24 cellular contexts compared by ENCODE assay signal in the genomic region with DNA sequence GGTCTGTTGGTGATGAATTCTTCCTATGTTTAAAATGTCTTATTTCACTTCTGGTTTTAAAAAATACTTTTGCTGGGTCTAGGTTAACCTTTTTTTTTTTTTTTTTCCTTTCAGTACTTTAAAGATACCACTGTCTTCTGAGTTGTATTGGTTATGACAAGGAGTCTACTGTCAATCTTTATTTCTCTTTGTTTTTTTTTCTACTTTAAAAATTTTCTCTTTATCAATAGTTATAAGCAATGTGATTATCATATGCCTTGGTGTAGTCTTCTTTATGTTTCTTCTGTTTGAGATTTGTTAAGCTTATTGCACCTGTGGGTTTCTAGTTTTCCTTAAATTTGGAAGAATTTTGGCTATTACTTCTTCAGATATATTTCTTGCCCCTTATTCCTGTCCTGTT.
DNase-seq lines count a peak whose midpoint lies in the region; ATAC-seq, FAIRE-seq and TF ChIP-seq lines count a peak whose summit lies in the region.
"Had no signal": no experiment of that assay in that cellular context is flagged by ENCODE, and none has a peak within 500 bp of the region (broad histone marks: within the 10 kb centered on the region; RNA-seq: fewer than 3 reads in every experiment).

No MANE protein-coding gene starts in this region.

- TF ChIP-seq RAD21 in HepG2 (CRISPR knock-in tag; IDR thresholded peaks at IDR 0.05) (no peak), K562 (CRISPR knock-in tag; conservative IDR thresholded peaks at IDR 0.05 in 1 of 2, IDR thresholded peaks at IDR 0.05 in 1 of 2) (no peak)

- H3K27ac Mint-ChIP-seq in CD4-positive, alpha-beta memory T cell: no peak overlapping the region
- H3K27ac Mint-ChIP-seq: B cell; CD4-positive, alpha-beta T cell; CD8-positive, alpha-beta memory T cell had no signal

- ATAC-seq in HepG2 (no peak), right lobe of liver (no peak), K562 (no peak), left colon (no peak)
- ATAC-seq: A549 had no signal

- H3K27me3 Mint-ChIP-seq in CD4-positive, alpha-beta memory T cell: peaks cover 1 to 4% of the 10 kb centered on the region in 2 donors

- H3K36me3 ChIP-seq in HepG2 (replicated peaks in 1 of 2; ENCODE audit: control insufficient read depth in 1 of 2, insufficient read depth in 2 of 2, low read length in 2 of 2): no peaks in the 10 kb centered on the region
- no peaks in the 10 kb centered on the region for H3K36me3 ChIP-seq in right lobe of liver
- H3K36me3 ChIP-seq in K562 (ENCODE audit: control insufficient read depth, insufficient read depth, low read length): no peaks in the 10 kb centered on the region
- H3K36me3 ChIP-seq in CD4-positive, alpha-beta memory T cell (ENCODE audit: insufficient read depth, low read length): no peaks in the 10 kb centered on the region
- H3K36me3 ChIP-seq: BLaER1 treated with 17β-estradiol and CSF1 and Interleukin-3, amounts not matched to agents 10 nM and 100 nM had no signal

- FAIRE-seq in HepG2 (lab: Jason Lieb, UNC): no peak
- FAIRE-seq in K562 (lab: Jason Lieb, UNC): no peak
- FAIRE-seq: A549, GM12891, GM19239 had no signal

- TF ChIP-seq POLR2A in HepG2 (IDR thresholded peaks at IDR 0.05; ENCODE audit: insufficient read depth in 1 of 2, low read depth in 2 of 2, low read length in 2 of 2): no peak
- no peak for TF ChIP-seq POLR2A in right lobe of liver (IDR thresholded peaks at IDR 0.05)
- no peak for TF ChIP-seq POLR2A in K562 (conservative IDR thresholded peaks at IDR 0.05)

- no peaks in the 10 kb centered on the region for H3K9me1 ChIP-seq in K562 (ENCODE audit: control insufficient read depth, insufficient read depth, low read length)

- no peak overlapping the region for H3K4me3 ChIP-seq in HepG2 (replicated peaks in 1 of 3; ENCODE audit: insufficient read depth in 1 of 3, low read depth in 2 of 3, low read length in 3 of 3)
- H3K4me3 ChIP-seq in right lobe of liver: no peak overlapping the region
- no peak overlapping the region for H3K4me3 ChIP-seq in K562
- H3K4me3 ChIP-seq in CD4-positive, alpha-beta memory T cell (ENCODE audit: low read length in 2 of 2): no peak overlapping the region
- H3K4me3 ChIP-seq: A549; BLaER1 treated with 17β-estradiol and CSF1 and Interleukin-3, amounts not matched to agents 10 nM and 100 nM had no signal

- CTCF ChIA-PET in HepG2 (lab: Yijun Ruan, JAX; ENCODE audit: low intra/inter-chr PET ratio, low total read pairs) (no interaction called here), HEK293T (lab: Yijun Ruan, JAX) (interaction anchor here (0.7 to 1.1 kb wide), 2 partner anchors 14 to 191 kb away, joined by 4 to 5 read pairs; no protein-coding TSS in a partner anchor), K562 (lab: Yijun Ruan, JAX; ENCODE audit: low intra/inter-chr PET ratio) (no interaction called here)
- CTCF ChIA-PET in CD4-positive, alpha-beta memory T cell (lab: Charles Lee; ENCODE audit: partially characterized antibody): no interaction called here

- H3K27me3 ChIP-seq in HepG2 (ENCODE audit: control insufficient read depth in 1 of 2, insufficient read depth in 2 of 2, low read length in 2 of 2) (no peaks in the 10 kb centered on the region), right lobe of liver (no peaks in the 10 kb centered on the region), K562 (ENCODE audit: control insufficient read depth in 2 of 2, insufficient read depth in 2 of 2, low read length in 2 of 2) (no peaks in the 10 kb centered on the region)
- H3K27me3 ChIP-seq in CD4-positive, alpha-beta memory T cell (ENCODE audit: insufficient read depth, low read length): no peaks in the 10 kb centered on the region
- H3K27me3 ChIP-seq: BLaER1 treated with 17β-estradiol and CSF1 and Interleukin-3, amounts not matched to agents 10 nM and 100 nM had no signal

- POLR2A ChIA-PET in HepG2 (lab: Yijun Ruan, JAX) (no interaction called here), HEK293T (lab: Yijun Ruan, JAX) (no interaction called here), K562 (lab: Yijun Ruan, JAX) (no interaction called here)
- POLR2A ChIA-PET in CD4-positive, alpha-beta memory T cell (lab: Charles Lee; ENCODE audit: partially characterized antibody): no interaction called here

- intact Hi-C loops in HepG2 (cut with micrococcal nuclease; ENCODE audit: unreplicated experiment) (no loop called here), right lobe of liver (cut with DNase I) (no loop called here), K562 (cut with micrococcal nuclease) (no loop called here), left colon (cut with DNase I, micrococcal nuclease) (no loop called here)
- intact Hi-C loops in CD4-positive, alpha-beta memory T cell (cut with micrococcal nuclease): no loop called here

- no peak overlapping the region for H2AFZ ChIP-seq in HepG2 (ENCODE audit: low read length)
- no peak overlapping the region for H2AFZ ChIP-seq in K562 (ENCODE audit: low read depth, low read length)

- BruUV-seq in HepG2 (replicated peaks; lab: Mats Ljungman, UMichigan): no TSS peak
- no TSS peak for BruUV-seq in K562 (replicated peaks; lab: Mats Ljungman, UMichigan)

- no peak overlapping the region for H3K9ac ChIP-seq in HepG2 (ENCODE audit: insufficient read depth, low read depth, low read length)
- H3K9ac ChIP-seq in K562 (ENCODE audit: insufficient read depth in 1 of 2, low read depth in 2 of 2, low read length in 2 of 2): no peak overlapping the region
- H3K9ac ChIP-seq: BLaER1 treated with 17β-estradiol and CSF1 and Interleukin-3, amounts not matched to agents 10 nM and 100 nM had no signal

- peaks cover 0 to 4% (median 0%) of the 10 kb centered on the region in 4 donors for H3K4me1 Mint-ChIP-seq in CD4-positive, alpha-beta memory T cell

- in situ Hi-C loops in HepG2 (cut with HindIII; ENCODE audit: extremely low pct_ligation_motif_present, low pct_unique_long_range_greater_than_20kb) (no loop called here), K562 (cut with MboI) (no loop called here)

- no peak for TF ChIP-seq CTCF in HepG2 (CRISPR knock-in tag; IDR thresholded peaks at IDR 0.05)
- no peak for TF ChIP-seq CTCF in right lobe of liver (IDR thresholded peaks at IDR 0.05)
- no peak for TF ChIP-seq CTCF in K562 (IDR thresholded peaks at IDR 0.05 in 2 of 3, conservative IDR thresholded peaks at IDR 0.05 in 1 of 3; ENCODE audit: insufficient read depth in 2 of 3, low read depth in 1 of 3, low read length in 3 of 3)

- peaks cover 3 to 4% of the 10 kb centered on the region in 2 donors for H3K36me3 Mint-ChIP-seq in CD4-positive, alpha-beta memory T cell

- no peaks in the 10 kb centered on the region for H3K9me3 ChIP-seq in HepG2 (ENCODE audit: low read length)
- no peaks in the 10 kb centered on the region for H3K9me3 ChIP-seq in right lobe of liver
- H3K9me3 ChIP-seq in K562 (replicated peaks; ENCODE audit: control insufficient read depth, insufficient read depth, low read depth, low read length): no peaks in the 10 kb centered on the region; the same call in 1 of the 2 replicates
- H3K9me3 ChIP-seq in CD4-positive, alpha-beta memory T cell (ENCODE audit: control insufficient read depth in 1 of 2, low read length in 2 of 2): no peaks in the 10 kb centered on the region

- H3K4me1 ChIP-seq in HepG2 (ENCODE audit: insufficient read depth, low read length) (peaks cover 26% of the 10 kb centered on the region), right lobe of liver (no peaks in the 10 kb centered on the region), K562 (replicated peaks in 1 of 2; ENCODE audit: control insufficient read depth in 2 of 2, insufficient read depth in 2 of 2, low read length in 2 of 2) (peaks cover 2 to 14% of the 10 kb centered on the region in 2 experiments; a peak in 4 of 5 replicates)
- no peaks in the 10 kb centered on the region for H3K4me1 ChIP-seq in CD4-positive, alpha-beta memory T cell (ENCODE audit: insufficient read depth, low read length)

- TF ChIP-seq EP300 in HepG2 (IDR thresholded peaks at IDR 0.05; ENCODE audit: low read depth in 2 of 2, low read length in 2 of 2) (no peak), HepG2 (CRISPR knock-in tag; IDR thresholded peaks at IDR 0.05; ENCODE audit: borderline replicate concordance) (no peak), K562 (IDR thresholded peaks at IDR 0.05; ENCODE audit: low read length) (no peak)

- H4K20me1 ChIP-seq in HepG2 (ENCODE audit: insufficient read depth, low read length) (no peaks in the 10 kb centered on the region), K562 (replicated peaks; ENCODE audit: control insufficient read depth, insufficient read depth, low read length) (no peaks in the 10 kb centered on the region)
- H4K20me1 ChIP-seq: BLaER1 treated with 17β-estradiol and CSF1 and Interleukin-3, amounts not matched to agents 10 nM and 100 nM had no signal

- DNase-seq in HepG2 (ENCODE audit: low spot score) (no peak), right lobe of liver (no peak), HEK293T (ENCODE audit: extremely low spot score) (no peak), K562 (ENCODE audit: extremely low read depth in 1 of 4, low spot score in 3 of 4) (no peak), left colon (no peak)
- no peak for DNase-seq in CD4-positive, alpha-beta memory T cell
- DNase-seq: AML-193; CD4-positive, alpha-beta T cell; CD8-positive, alpha-beta memory T cell; COR-L47; DMS 273 treated with DMSO at 0.1 percent for 48 hours; DMS153; DMS53; DMS79; DND-41; EL; GF-D8 had no signal

- H3K79me2 ChIP-seq in HepG2 (ENCODE audit: insufficient read depth, low read length) (no peaks in the 10 kb centered on the region), K562 (ENCODE audit: control insufficient read depth, insufficient read depth, low read length) (no peaks in the 10 kb centered on the region)

- H3K4me3 Mint-ChIP-seq in CD4-positive, alpha-beta memory T cell: no peak overlapping the region
- H3K4me3 Mint-ChIP-seq: B cell; CD4-positive, alpha-beta T cell; CD8-positive, alpha-beta memory T cell had no signal

- H3K9me3 Mint-ChIP-seq in CD4-positive, alpha-beta memory T cell: peaks cover 2 to 18% (median 15%) of the 10 kb centered on the region in 8 donors

- no peak overlapping the region for H3K27ac ChIP-seq in HepG2 (ENCODE audit: extremely low read length, insufficient read depth, low read length)
- no peak overlapping the region for H3K27ac ChIP-seq in right lobe of liver
- no peak overlapping the region for H3K27ac ChIP-seq in K562 (ENCODE audit: extremely low read depth, low read depth, low read length)
- H3K27ac ChIP-seq in CD4-positive, alpha-beta memory T cell (ENCODE audit: low read depth, low read length): no peak overlapping the region
- H3K27ac ChIP-seq: 22Rv1; A549; BLaER1 treated with 17β-estradiol and CSF1 and Interleukin-3, amounts not matched to agents 10 nM and 100 nM; C4-2B had no signal

- H3K4me2 ChIP-seq in HepG2 (ENCODE audit: low read depth, low read length): no peak overlapping the region
- no peak overlapping the region for H3K4me2 ChIP-seq in K562 (ENCODE audit: insufficient read depth, low read length)
- H3K4me2 ChIP-seq: A549; BLaER1 treated with 17β-estradiol and CSF1 and Interleukin-3, amounts not matched to agents 10 nM and 100 nM had no signal

TF ChIP-seq in HEK293T, 16 proteins besides CTCF, POLR2A, EP300 and RAD21 (continues in another document):
- TF ChIP-seq TARDBP (IDR thresholded peaks at IDR 0.05): no peak
- TF ChIP-seq ARNT (IDR thresholded peaks at IDR 0.05): no peak
- no peak for TF ChIP-seq BHLHE40 (IDR thresholded peaks at IDR 0.05; ENCODE audit: borderline replicate concordance)

TF ChIP-seq in K562, 482 proteins besides CTCF, POLR2A, EP300 and RAD21 (continues in another document):
- no peak for TF ChIP-seq STAT5A (IDR thresholded peaks at IDR 0.05; ENCODE audit: borderline replicate concordance, low read length)
- no peak for TF ChIP-seq DMBX1 (CRISPR knock-in tag; IDR thresholded peaks at IDR 0.05; ENCODE audit: borderline replicate concordance)

Comparison
In these comparisons a context has a peak if more than half of its experiments do, and no peak if none do; other contexts are left out.
1. Of the 241 proteins assayed by ChIP-seq in both HepG2 and K562: peak only in HepG2: none; only in K562: TRIM24; in both: none; in neither: 240.